Comparison of ENCODE assay signal across 18 cellular contexts in the genomic region with DNA sequence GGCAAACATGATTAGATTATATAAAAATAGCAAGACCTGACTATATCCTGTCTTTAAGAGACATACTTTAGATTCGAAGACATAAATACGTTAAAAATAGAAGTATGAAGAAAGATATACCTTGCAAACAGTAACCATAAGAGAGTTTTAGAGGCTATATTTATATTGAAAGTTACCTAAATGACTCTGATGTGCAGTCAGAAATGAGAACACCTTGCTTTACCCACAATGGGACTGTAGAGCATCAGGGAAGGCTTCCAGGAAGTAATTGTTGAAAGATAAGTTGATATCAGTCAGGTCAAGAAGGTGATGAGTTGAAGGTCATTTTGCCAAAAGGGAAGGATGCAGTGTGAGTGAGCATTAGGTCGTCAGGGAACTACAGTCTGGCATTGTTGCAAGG.
"Had no signal": no experiment of that assay in that cellular context is flagged by ENCODE, and none has a peak within 500 bp of the region (broad histone marks: within the 10 kb centered on the region; RNA-seq: fewer than 3 reads in every experiment).

No MANE protein-coding gene starts in this region.

- H3K27ac Mint-ChIP-seq: activated B cell treated with CpG ODN at 0.5 μM for 24 hours; activated CD4-positive, alpha-beta memory T cell treated with anti-CD3 and anti-CD28 coated beads for 36 hours; activated naive CD4-positive, alpha-beta T cell treated with anti-CD3 and anti-CD28 coated beads, Interleukin-2, amount 50 U/mL, for 72 hours; brain; dendritic cell treated with granulocyte-macrophage colony-stimulating factor and Interleukin-4, amounts not matched to agents 40 ng/mL and 50 ng/mL, for 4 days; memory B cell; nephron had no signal

- H3K4me1 Mint-ChIP-seq: activated B cell treated with CpG ODN at 0.5 μM for 24 hours, memory B cell, nephron had no signal

- H3K36me3 Mint-ChIP-seq: activated CD4-positive, alpha-beta memory T cell treated with anti-CD3 and anti-CD28 coated beads for 36 hours had no signal

- H3K4me3 Mint-ChIP-seq: activated B cell treated with CpG ODN at 0.5 μM for 24 hours; activated CD4-positive, alpha-beta memory T cell treated with anti-CD3 and anti-CD28 coated beads for 36 hours; brain; dendritic cell treated with granulocyte-macrophage colony-stimulating factor and Interleukin-4, amounts not matched to agents 40 ng/mL and 50 ng/mL, for 4 days; memory B cell; nephron had no signal

- ATAC-seq: heart left ventricle; left colon; psoas muscle; stimulated activated naive CD8-positive, alpha-beta T cell treated with anti-CD3 and anti-CD28 coated beads, Interleukin-15, Interleukin-2, amounts not matched to agents 100 U/mL and 50 U/mL, for 24 hours had no signal

- H3K27me3 Mint-ChIP-seq: brain; dendritic cell treated with granulocyte-macrophage colony-stimulating factor and Interleukin-4, amounts not matched to agents 40 ng/mL and 50 ng/mL, for 4 days had no signal

- DNase-seq: activated B cell treated with CpG ODN at 0.5 μM for 24 hours; activated CD4-positive, alpha-beta memory T cell treated with anti-CD3 and anti-CD28 coated beads for 36 hours; activated CD4-positive, alpha-beta T cell treated with anti-CD3 and anti-CD28 coated beads for 4 hours; activated gamma-delta T cell treated with Interleukin-2 at 50 U/mL for 16 hours; aorta; effector CD4-positive, alpha-beta T cell; heart left ventricle; left colon; ovary; psoas muscle; stimulated activated CD4-positive, alpha-beta T cell treated with anti-CD3 and anti-CD28 coated beads, Interleukin-4, amount 100 ng/mL, for 24 hours; stimulated activated naive CD8-positive, alpha-beta T cell treated with anti-CD3 and anti-CD28 coated beads, Interleukin-15, Interleukin-2, amounts not matched to agents 100 U/mL and 50 U/mL, for 24 hours; upper lobe of left lung had no signal
